In genomic region chr7:4774804-4775280, GRCh38 we compare ENCODE assay signal across 8 cellular contexts. TPM values are rescaled to one million over a fixed set of nuclear protein-coding genes. Genes with fewer than 3 reads are reported as not detected.
A peak's percentile ranks its signal among the peaks of the same experiment; 100 is the strongest.
DNase-seq lines count a peak whose midpoint lies in the region; ATAC-seq, FAIRE-seq and TF ChIP-seq lines count a peak whose summit lies in the region.

No MANE protein-coding gene starts in this region.

- H3K9me2 ChIP-seq in PC-3 (replicated peaks; ENCODE audit: low read length): no peaks in the 10 kb centered on the region

- H3K9me3 Mint-ChIP-seq in MCF 10A (ENCODE audit: unreplicated experiment): no peaks in the 10 kb centered on the region

- peaks cover 8% of the 10 kb centered on the region for H3K36me3 Mint-ChIP-seq in MCF 10A (ENCODE audit: insufficient read depth, unreplicated experiment)

- peak; percentile 36 for ATAC-seq in HG02938 (IDR thresholded peaks at IDR 0.05; ENCODE audit: unreplicated experiment)
- peak; percentile 20 for ATAC-seq in PC-3
- peak; percentile 38 for ATAC-seq in left colon

- peak overlapping the region; percentile 99 for H3K4me3 Mint-ChIP-seq in MCF 10A (ENCODE audit: unreplicated experiment)

- TF ChIP-seq CTCF in PC-3 (conservative IDR thresholded peaks at IDR 0.05; ENCODE audit: low read depth, low read length) (no peak), MCF 10A (IDR thresholded peaks at IDR 0.05; ENCODE audit: unreplicated experiment) (no peak), D721Med (IDR thresholded peaks at IDR 0.05; ENCODE audit: insufficient read depth, missing control alignments) (no peak)

- H3K9ac ChIP-seq in BLaER1: peak overlapping the region; percentile 91
- H3K9ac ChIP-seq in PC-3 (ENCODE audit: low read length): peak overlapping the region; percentile 91
- peak overlapping the region; percentile 71 to 99 (median 97) for H3K9ac ChIP-seq in subcutaneous abdominal adipose tissue (ENCODE audit: low read length in 5 of 5)

- H3K4me3 ChIP-seq in BLaER1: peak overlapping the region; percentile 85
- H3K4me3 ChIP-seq in PC-3 (ENCODE audit: low read length): peak overlapping the region; percentile 100
- H3K4me3 ChIP-seq in subcutaneous abdominal adipose tissue (ENCODE audit: low read depth in 1 of 5, low read length in 5 of 5): peak overlapping the region; percentile 81 to 97 (median 93)

- POLR2A ChIA-PET in PC-3 (lab: Charles Lee; ENCODE audit: unreplicated experiment) (interaction anchor here (0.7 to 0.8 kb wide), 2 partner anchors 30 to 92 kb away, joined by 4 to 13 read pairs; no protein-coding TSS in a partner anchor), MCF 10A (lab: Yijun Ruan, JAX) (interaction anchor here (0.6 to 4.4 kb wide), 25 partner anchors 8 to 1142 kb away, joined by 3 to 60 read pairs (median 5); partner anchors contain the start of genes FOXK1 and WIPI2)

- peak overlapping the region; percentile 98 for H3K27ac Mint-ChIP-seq in MCF 10A (ENCODE audit: low read depth, unreplicated experiment)

- H3K27me3 Mint-ChIP-seq in MCF 10A (ENCODE audit: insufficient read depth, unreplicated experiment): no peaks in the 10 kb centered on the region

- H3F3A ChIP-seq in PC-3 (ENCODE audit: low read length, unreplicated experiment): no peaks in the 10 kb centered on the region

- DNase-seq in GM18507 (ENCODE audit: extremely low spot score, insufficient read length, low read depth): peak; percentile 39
- peak; percentile 52 for DNase-seq in PC-3
- DNase-seq in MCF 10A (ENCODE audit: unreplicated experiment): peak; percentile 64
- DNase-seq in left colon: peak in 1 of 2 donors; percentile 54
- no peak for DNase-seq in D721Med (ENCODE audit: insufficient read length, low spot score)

- H3K27ac ChIP-seq in BLaER1 (peak overlapping the region; percentile 92), PC-3 (ENCODE audit: low read length) (peak overlapping the region; percentile 46), subcutaneous abdominal adipose tissue (ENCODE audit: low read depth, low read length) (peak overlapping the region; percentile 99)

- H3K27me3 ChIP-seq in BLaER1 (no peaks in the 10 kb centered on the region), PC-3 (ENCODE audit: low read length) (no peaks in the 10 kb centered on the region), subcutaneous abdominal adipose tissue (ENCODE audit: control insufficient read depth in 5 of 5, insufficient read depth in 4 of 5, low read length in 5 of 5) (no peaks in the 10 kb centered on the region)

- CTCF ChIA-PET in PC-3 (lab: Charles Lee) (interaction anchor here (0.6 to 0.8 kb wide), 2 partner anchors 199 to 1591 kb away, joined by 4 to 14 read pairs; no protein-coding TSS in a partner anchor), MCF 10A (lab: Yijun Ruan, JAX) (interaction anchor here (0.6 to 1.6 kb wide), 5 partner anchors 17 to 164 kb away, joined by 3 to 4 read pairs (median 3); no protein-coding TSS in a partner anchor)

- FAIRE-seq in GM18507 (lab: Jason Lieb, UNC): no peak
- FAIRE-seq in D721Med (lab: Jason Lieb, UNC): no peak

- H3K4me1 ChIP-seq in BLaER1 (peaks cover 27% of the 10 kb centered on the region), PC-3 (ENCODE audit: insufficient read depth, low read length) (peaks cover 12% of the 10 kb centered on the region), subcutaneous abdominal adipose tissue (ENCODE audit: control insufficient read depth in 5 of 5, insufficient read depth in 5 of 5, low read length in 5 of 5) (peaks cover 4 to 34% (median 27%) of the 10 kb centered on the region in 5 donors)

- intact Hi-C loops in PC-3 (cut with micrococcal nuclease): no loop called here
- intact Hi-C loops in MCF 10A (cut with micrococcal nuclease): no loop called here
- intact Hi-C loops in left colon (cut with DNase I, micrococcal nuclease): no loop called here

- H3K79me2 ChIP-seq in PC-3 (ENCODE audit: low read length): peaks cover 30% of the 10 kb centered on the region

- TSS peak; percentile 99 for BruUV-seq in PC-3 (replicated peaks; lab: Mats Ljungman, UMichigan)
- BruUV-seq in MCF 10A (replicated peaks; lab: Mats Ljungman, UMichigan): TSS peak; percentile 96

- H4K20me1 ChIP-seq in BLaER1 (peaks cover 43% of the 10 kb centered on the region), PC-3 (ENCODE audit: low read length) (0 out of 2 replicates have a peak, but pooled peaks cover 3% of the 10 kb centered on the region)

- peak overlapping the region; percentile 74 for H2AFZ ChIP-seq in PC-3 (ENCODE audit: low read length)

- H3K4me2 ChIP-seq in BLaER1 (peak overlapping the region; percentile 96), PC-3 (ENCODE audit: low read length) (peak overlapping the region; percentile 99)

- peaks cover 15% of the 10 kb centered on the region for H3K4me1 Mint-ChIP-seq in MCF 10A (ENCODE audit: insufficient read depth, unreplicated experiment)

- H3K36me3 ChIP-seq in BLaER1 (peaks cover 36% of the 10 kb centered on the region), PC-3 (ENCODE audit: low read depth, low read length) (no peaks in the 10 kb centered on the region), subcutaneous abdominal adipose tissue (ENCODE audit: control insufficient read depth in 5 of 5, insufficient read depth in 5 of 5, low read length in 5 of 5) (peaks cover 0 to 2% (median 0%) of the 10 kb centered on the region in 5 donors)

- H3K9me3 ChIP-seq in BLaER1: no peaks in the 10 kb centered on the region
- H3K9me3 ChIP-seq in PC-3 (ENCODE audit: low read length): no peaks in the 10 kb centered on the region
- no peaks in the 10 kb centered on the region for H3K9me3 ChIP-seq in subcutaneous abdominal adipose tissue (ENCODE audit: control insufficient read depth in 5 of 5, low read length in 5 of 5)

RNA-seq across cellular contexts. Expression of gene AP5Z1, which starts 0.6 kb away (rescaled TPM):
- total RNA-seq in PC-3 (2014; rRNA removed) (36.6 and 59.3 TPM in 2 replicates), MCF 10A (2022) (26.5 and 35.0 TPM in 2 replicates), left colon (10 to 100 TPM; 35.8 to 47.5 TPM)

Comparison
In these comparisons a context has a peak if more than half of its experiments do, and no peak if none do; other contexts are left out.
1. H3K27ac ChIP-seq: peak in every context shown above with its lines; median percentile 99 in subcutaneous abdominal adipose tissue; 92 in BLaER1; 46 in PC-3.